In the genomic region with DNA sequence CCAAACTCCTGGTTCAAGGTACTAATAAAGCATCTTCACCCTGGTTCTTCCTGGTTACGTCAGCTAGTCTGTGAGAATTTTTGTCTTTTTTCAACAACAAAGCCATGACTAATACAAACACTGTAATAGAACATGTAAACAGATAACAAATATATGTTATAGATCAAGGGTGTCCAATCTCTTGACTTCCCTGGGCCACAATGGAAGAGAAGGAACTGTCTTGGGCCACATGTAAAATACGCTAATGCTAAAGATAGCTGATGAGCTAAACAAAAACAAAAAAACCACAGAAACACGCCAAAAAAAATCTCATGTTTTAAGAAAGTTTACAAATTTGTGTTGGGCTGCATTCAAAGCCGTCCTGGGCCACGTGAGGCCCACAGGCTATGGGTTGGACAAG, we compare ENCODE assay signal across 20 cellular contexts.
DNase-seq lines count a peak whose midpoint lies in the region; TF ChIP-seq lines count a peak whose summit lies in the region.
"Had no signal": no experiment of that assay in that cellular context is flagged by ENCODE, and none has a peak within 500 bp of the region (broad histone marks: within the 10 kb centered on the region; RNA-seq: fewer than 3 reads in every experiment).

No MANE protein-coding gene starts in this region.

- H3K27ac Mint-ChIP-seq in endothelial cell (ENCODE audit: unreplicated experiment), result peak overlapping the region; percentile 9
- H3K27ac Mint-ChIP-seq in nephron progenitor cell, result peak overlapping the region; percentile 26
- H3K27ac Mint-ChIP-seq: GM23338, HFFc6 had no signal

- H3K36me3 ChIP-seq in effector memory CD4-positive, alpha-beta T cell (ENCODE audit: control insufficient read depth, insufficient read depth, low read length), result peaks cover 4% of the 10 kb centered on the region

- H3K4me1 Mint-ChIP-seq in endothelial cell (ENCODE audit: unreplicated experiment) (peaks cover 48% of the 10 kb centered on the region), nephron progenitor cell (peaks cover 6% of the 10 kb centered on the region)

- no peaks in the 10 kb centered on the region for H3K4me1 ChIP-seq in effector memory CD4-positive, alpha-beta T cell (ENCODE audit: control insufficient read depth, insufficient read depth, low read length, poor library complexity, severe bottlenecking)
- H3K4me1 ChIP-seq: BLaER1 had no signal

- no peaks in the 10 kb centered on the region for H3K27me3 ChIP-seq in effector memory CD4-positive, alpha-beta T cell (replicated peaks; ENCODE audit: control insufficient read depth, insufficient read depth, low read length, poor library complexity, severe bottlenecking)
- H3K27me3 ChIP-seq: BLaER1 had no signal

- H3K9me3 ChIP-seq in effector memory CD4-positive, alpha-beta T cell (ENCODE audit: control insufficient read depth, low read length), result no peaks in the 10 kb centered on the region

- TF ChIP-seq CTCF in GM12865 (IDR thresholded peaks at IDR 0.05; ENCODE audit: insufficient read depth, low read depth, low read length, missing control alignments), result no peak
- no peak for TF ChIP-seq CTCF in endothelial cell (IDR thresholded peaks at IDR 0.05; ENCODE audit: unreplicated experiment)
- TF ChIP-seq CTCF in nephron progenitor cell (IDR thresholded peaks at IDR 0.05), result no peak

- no peak overlapping the region for H3K4me3 ChIP-seq in GM12865 (ENCODE audit: low read depth, low read length)
- H3K4me3 ChIP-seq in effector memory CD4-positive, alpha-beta T cell (ENCODE audit: insufficient read depth, low read depth, low read length, poor library complexity, severe bottlenecking), result no peak overlapping the region
- H3K4me3 ChIP-seq: BLaER1, GM23338 had no signal

- H3K4me3 Mint-ChIP-seq in endothelial cell (ENCODE audit: unreplicated experiment) (no peak overlapping the region), nephron progenitor cell (no peak overlapping the region)
- H3K4me3 Mint-ChIP-seq: CD14-positive monocyte; CD8-positive, alpha-beta memory T cell; GM23338; HFFc6 had no signal

- H3K27me3 Mint-ChIP-seq in endothelial cell (ENCODE audit: unreplicated experiment) (peaks cover 6% of the 10 kb centered on the region), nephron progenitor cell (ENCODE audit: low read depth, poor library complexity) (peaks cover 9% of the 10 kb centered on the region)
- H3K27me3 Mint-ChIP-seq: CD8-positive, alpha-beta memory T cell had no signal

- peak; percentile 4 for DNase-seq in GM12865 (ENCODE audit: low read depth)
- DNase-seq in caudate nucleus (lab: John Stamatoyannopoulos, UW), result no peak
- no peak for DNase-seq in endothelial cell (ENCODE audit: low spot score)
- DNase-seq in nephron progenitor cell, result no peak
- no peak for DNase-seq in GM19240 (ENCODE audit: insufficient read length, low spot score)
- DNase-seq in NCI-H2227 treated with DMSO at 0.1 percent for 48 hours (lab: John Stamatoyannopoulos, UW), result no peak
- DNase-seq in effector memory CD4-positive, alpha-beta T cell, result no peak
- DNase-seq in RKO (ENCODE audit: low spot score), result no peak
- DNase-seq: 8988T; CD8-positive, alpha-beta memory T cell; COR-L47; DMS 273 treated with DMSO at 0.1 percent for 48 hours; DMS53; DND-41; EL; HFFc6; IMR-90 had no signal

- H3K36me3 Mint-ChIP-seq in endothelial cell (ENCODE audit: low read depth, unreplicated experiment), result peaks cover 10% of the 10 kb centered on the region
- peaks cover 40% of the 10 kb centered on the region for H3K36me3 Mint-ChIP-seq in nephron progenitor cell (ENCODE audit: low read depth)

- H3K9me3 Mint-ChIP-seq in endothelial cell (ENCODE audit: unreplicated experiment), result no peaks in the 10 kb centered on the region
- peaks cover 16% of the 10 kb centered on the region for H3K9me3 Mint-ChIP-seq in nephron progenitor cell
- H3K9me3 Mint-ChIP-seq: GM23338, HFFc6 had no signal

- H3K27ac ChIP-seq in caudate nucleus (ENCODE audit: low read depth, low read length), result peak overlapping the region; percentile 22
- no peak overlapping the region for H3K27ac ChIP-seq in effector memory CD4-positive, alpha-beta T cell (ENCODE audit: insufficient read depth, low read length, poor library complexity, severe bottlenecking)
- H3K27ac ChIP-seq: BLaER1 had no signal
